ENCODE assay signal across 1 cellular context in the genomic region with DNA sequence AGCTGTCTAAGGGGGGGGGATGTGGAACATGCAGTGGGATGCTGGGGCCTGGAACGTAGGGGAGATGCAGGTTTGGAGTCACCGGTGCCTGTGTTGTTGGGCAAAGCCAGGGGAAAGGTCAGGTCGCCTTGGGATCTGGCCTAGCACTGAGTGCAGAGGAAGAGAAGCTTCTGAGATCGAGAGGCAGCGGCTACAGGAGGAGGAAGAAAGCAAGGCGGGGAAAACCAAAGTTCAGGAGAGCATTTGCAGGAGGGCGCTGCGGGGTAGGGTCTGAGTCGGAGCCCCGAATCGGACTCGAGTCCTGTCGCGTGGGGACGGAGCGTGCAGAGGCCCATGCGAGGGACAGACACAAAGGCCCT.
TF ChIP-seq lines count a peak whose summit lies in the region.

No MANE protein-coding gene starts in this region.

TF ChIP-seq in HepG2, 621 proteins besides CTCF, POLR2A, EP300 and RAD21 (continued from another document):
- TF ChIP-seq, protein P1, sequence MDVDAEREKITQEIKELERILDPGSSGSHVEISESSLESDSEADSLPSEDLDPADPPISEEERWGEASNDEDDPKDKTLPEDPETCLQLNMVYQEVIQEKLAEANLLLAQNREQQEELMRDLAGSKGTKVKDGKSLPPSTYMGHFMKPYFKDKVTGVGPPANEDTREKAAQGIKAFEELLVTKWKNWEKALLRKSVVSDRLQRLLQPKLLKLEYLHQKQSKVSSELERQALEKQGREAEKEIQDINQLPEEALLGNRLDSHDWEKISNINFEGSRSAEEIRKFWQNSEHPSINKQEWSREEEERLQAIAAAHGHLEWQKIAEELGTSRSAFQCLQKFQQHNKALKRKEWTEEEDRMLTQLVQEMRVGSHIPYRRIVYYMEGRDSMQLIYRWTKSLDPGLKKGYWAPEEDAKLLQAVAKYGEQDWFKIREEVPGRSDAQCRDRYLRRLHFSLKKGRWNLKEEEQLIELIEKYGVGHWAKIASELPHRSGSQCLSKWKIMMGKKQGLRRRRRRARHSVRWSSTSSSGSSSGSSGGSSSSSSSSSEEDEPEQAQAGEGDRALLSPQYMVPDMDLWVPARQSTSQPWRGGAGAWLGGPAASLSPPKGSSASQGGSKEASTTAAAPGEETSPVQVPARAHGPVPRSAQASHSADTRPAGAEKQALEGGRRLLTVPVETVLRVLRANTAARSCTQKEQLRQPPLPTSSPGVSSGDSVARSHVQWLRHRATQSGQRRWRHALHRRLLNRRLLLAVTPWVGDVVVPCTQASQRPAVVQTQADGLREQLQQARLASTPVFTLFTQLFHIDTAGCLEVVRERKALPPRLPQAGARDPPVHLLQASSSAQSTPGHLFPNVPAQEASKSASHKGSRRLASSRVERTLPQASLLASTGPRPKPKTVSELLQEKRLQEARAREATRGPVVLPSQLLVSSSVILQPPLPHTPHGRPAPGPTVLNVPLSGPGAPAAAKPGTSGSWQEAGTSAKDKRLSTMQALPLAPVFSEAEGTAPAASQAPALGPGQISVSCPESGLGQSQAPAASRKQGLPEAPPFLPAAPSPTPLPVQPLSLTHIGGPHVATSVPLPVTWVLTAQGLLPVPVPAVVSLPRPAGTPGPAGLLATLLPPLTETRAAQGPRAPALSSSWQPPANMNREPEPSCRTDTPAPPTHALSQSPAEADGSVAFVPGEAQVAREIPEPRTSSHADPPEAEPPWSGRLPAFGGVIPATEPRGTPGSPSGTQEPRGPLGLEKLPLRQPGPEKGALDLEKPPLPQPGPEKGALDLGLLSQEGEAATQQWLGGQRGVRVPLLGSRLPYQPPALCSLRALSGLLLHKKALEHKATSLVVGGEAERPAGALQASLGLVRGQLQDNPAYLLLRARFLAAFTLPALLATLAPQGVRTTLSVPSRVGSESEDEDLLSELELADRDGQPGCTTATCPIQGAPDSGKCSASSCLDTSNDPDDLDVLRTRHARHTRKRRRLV (CRISPR knock-in tag; IDR thresholded peaks at IDR 0.05): peak; percentile 88; the same call in 1 of the 2 replicates
- TF ChIP-seq ZNF20 (CRISPR knock-in tag; IDR thresholded peaks at IDR 0.05) (no peak), CBX5 (CRISPR knock-in tag; IDR thresholded peaks at IDR 0.05; ENCODE audit: borderline replicate concordance) (peak; percentile 76; the same call in 1 of the 2 replicates), PPARG (CRISPR knock-in tag; conservative IDR thresholded peaks at IDR 0.05) (peak; percentile 27), ZNF17 (CRISPR knock-in tag; IDR thresholded peaks at IDR 0.05) (no peak), ZNF383 (CRISPR knock-in tag; IDR thresholded peaks at IDR 0.05; ENCODE audit: borderline replicate concordance) (no peak), ZNF232 (CRISPR knock-in tag; IDR thresholded peaks at IDR 0.05; ENCODE audit: borderline replicate concordance) (no peak), NFYC (CRISPR knock-in tag; IDR thresholded peaks at IDR 0.05) (no peak), ZNF883 (CRISPR knock-in tag; IDR thresholded peaks at IDR 0.05; ENCODE audit: not compliant biosample characterization) (no peak), ZNF225 (CRISPR knock-in tag; IDR thresholded peaks at IDR 0.05) (no peak), SIN3A (IDR thresholded peaks at IDR 0.05; ENCODE audit: borderline replicate concordance, low read depth, low read length) (no peak)
- TF ChIP-seq, protein P2, sequence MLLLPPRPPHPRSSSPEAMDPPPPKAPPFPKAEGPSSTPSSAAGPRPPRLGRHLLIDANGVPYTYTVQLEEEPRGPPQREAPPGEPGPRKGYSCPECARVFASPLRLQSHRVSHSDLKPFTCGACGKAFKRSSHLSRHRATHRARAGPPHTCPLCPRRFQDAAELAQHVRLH (CRISPR knock-in tag; IDR thresholded peaks at IDR 0.05; ENCODE audit: borderline replicate concordance, low read depth): no peak
- TF ChIP-seq, protein P3, sequence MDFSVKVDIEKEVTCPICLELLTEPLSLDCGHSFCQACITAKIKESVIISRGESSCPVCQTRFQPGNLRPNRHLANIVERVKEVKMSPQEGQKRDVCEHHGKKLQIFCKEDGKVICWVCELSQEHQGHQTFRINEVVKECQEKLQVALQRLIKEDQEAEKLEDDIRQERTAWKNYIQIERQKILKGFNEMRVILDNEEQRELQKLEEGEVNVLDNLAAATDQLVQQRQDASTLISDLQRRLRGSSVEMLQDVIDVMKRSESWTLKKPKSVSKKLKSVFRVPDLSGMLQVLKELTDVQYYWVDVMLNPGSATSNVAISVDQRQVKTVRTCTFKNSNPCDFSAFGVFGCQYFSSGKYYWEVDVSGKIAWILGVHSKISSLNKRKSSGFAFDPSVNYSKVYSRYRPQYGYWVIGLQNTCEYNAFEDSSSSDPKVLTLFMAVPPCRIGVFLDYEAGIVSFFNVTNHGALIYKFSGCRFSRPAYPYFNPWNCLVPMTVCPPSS (IDR thresholded peaks at IDR 0.05): no peak
